ENCODE assay signal across 1 cellular context in genomic region chr19:51712461-51713081, GRCh38.
TF ChIP-seq lines count a peak whose summit lies in the region.

No MANE protein-coding gene starts in this region.

TF ChIP-seq in HCT116, 20 proteins besides CTCF, POLR2A, EP300 and RAD21 (continued from another document):
- no peak for TF ChIP-seq REST (IDR thresholded peaks at IDR 0.05; ENCODE audit: low read depth)
